ENCODE assay signal across 16 cellular contexts in the genomic region with DNA sequence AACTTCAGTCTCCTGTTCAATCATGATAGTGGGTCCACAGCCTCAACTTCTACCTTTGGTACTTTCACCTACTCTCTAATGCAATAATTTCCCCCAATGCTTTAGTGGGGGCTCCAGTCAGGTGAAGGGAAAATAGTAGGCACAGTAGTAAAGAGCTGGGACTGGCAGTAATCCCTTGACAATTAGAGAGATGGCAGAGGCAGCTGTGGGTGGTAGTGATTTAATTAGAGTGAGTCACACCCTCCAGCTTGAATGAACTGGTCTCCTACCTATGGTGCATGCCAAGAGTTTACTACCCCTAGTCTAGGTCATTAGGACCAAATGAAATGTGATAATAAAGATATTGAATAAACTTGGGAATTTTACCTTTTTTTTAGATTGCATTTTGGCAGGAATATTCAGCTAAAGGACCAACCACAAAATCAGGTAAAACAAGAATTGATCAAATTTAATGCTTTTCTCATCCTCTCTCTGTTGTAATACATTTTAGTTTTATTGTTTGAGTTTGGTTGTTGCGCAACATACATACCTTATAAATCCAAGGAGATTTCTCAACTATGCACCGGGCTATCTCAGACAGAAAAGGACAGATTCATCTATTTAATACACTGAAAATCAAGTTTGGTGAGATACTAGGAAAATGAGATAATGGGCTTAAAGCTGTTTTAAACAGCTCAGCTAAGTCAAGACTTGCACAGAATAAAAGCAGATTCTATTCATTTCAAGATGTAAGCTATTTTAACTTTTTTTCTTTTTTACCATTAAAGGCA. TPM values are rescaled to one million over a fixed set of nuclear protein-coding genes. Genes with fewer than 3 reads are reported as not detected.
DNase-seq lines count a peak whose midpoint lies in the region; ATAC-seq and TF ChIP-seq lines count a peak whose summit lies in the region.
"Had no signal": no experiment of that assay in that cellular context is flagged by ENCODE, and none has a peak within 500 bp of the region (broad histone marks: within the 10 kb centered on the region; RNA-seq: fewer than 3 reads in every experiment).

No MANE protein-coding gene starts in this region.

- H3K4me3 Mint-ChIP-seq in neural progenitor cell = no peak overlapping the region
- no peak overlapping the region for H3K4me3 Mint-ChIP-seq in naive thymus-derived CD4-positive, alpha-beta T cell
- H3K4me3 Mint-ChIP-seq: activated T-cell treated with anti-CD3 and anti-CD28 coated beads, Interleukin-2, amount 50 U/mL, for 4 hours had no signal

- H3K4me1 ChIP-seq in colonic mucosa = no peaks in the 10 kb centered on the region
- H3K4me1 ChIP-seq in neural progenitor cell = peaks cover 7% of the 10 kb centered on the region
- H3K4me1 ChIP-seq in naive thymus-derived CD4-positive, alpha-beta T cell (ENCODE audit: control insufficient read depth in 2 of 2, insufficient read depth in 2 of 2, low read length in 2 of 2) = no peaks in the 10 kb centered on the region
- H3K4me1 ChIP-seq: body of pancreas had no signal

- H3K27me3 ChIP-seq in colonic mucosa = no peaks in the 10 kb centered on the region
- H3K27me3 ChIP-seq in neural progenitor cell = no peaks in the 10 kb centered on the region
- H3K27me3 ChIP-seq in naive thymus-derived CD4-positive, alpha-beta T cell (ENCODE audit: control insufficient read depth in 2 of 2, insufficient read depth in 2 of 2, low read length in 2 of 2) = no peaks in the 10 kb centered on the region
- H3K27me3 ChIP-seq: body of pancreas had no signal

- H3K36me3 ChIP-seq in colonic mucosa (no peaks in the 10 kb centered on the region), neural progenitor cell (no peaks in the 10 kb centered on the region)
- H3K36me3 ChIP-seq in naive thymus-derived CD4-positive, alpha-beta T cell (ENCODE audit: control insufficient read depth in 2 of 3, insufficient read depth in 3 of 3, low read length in 3 of 3) = no peaks in the 10 kb centered on the region

- H4K20me1 ChIP-seq in neural progenitor cell (ENCODE audit: low read depth) = no peaks in the 10 kb centered on the region

- no peaks in the 10 kb centered on the region for H3K36me3 Mint-ChIP-seq in neural progenitor cell
- H3K36me3 Mint-ChIP-seq in naive thymus-derived CD4-positive, alpha-beta T cell = no peaks in the 10 kb centered on the region

- peak; percentile 2 for DNase-seq in NCI-H146 (lab: John Stamatoyannopoulos, UW)
- DNase-seq in NCI-H146 treated with DMSO at 0.1 percent for 48 hours (lab: John Stamatoyannopoulos, UW; ENCODE audit: unreplicated experiment) = no peak
- peak; percentile 22 for DNase-seq in NB4 (ENCODE audit: low read depth)
- DNase-seq in colonic mucosa = peak; percentile 63
- DNase-seq in neural progenitor cell (ENCODE audit: low spot score) = peak; percentile 26
- no peak for DNase-seq in naive thymus-derived CD4-positive, alpha-beta T cell
- DNase-seq: activated CD4-positive, CD25-positive, alpha-beta regulatory T cell; activated T-cell treated with anti-CD3 and anti-CD28 coated beads, Interleukin-2, amount 50 U/mL, for 4 hours; body of pancreas; hippocampal formation; NCI-H510A treated with DMSO at 0.1 percent for 48 hours; stimulated activated CD4-positive, alpha-beta T cell treated with anti-CD3 and anti-CD28 coated beads, Interleukin-15, amount 100 ng/mL, for 24 hours; stimulated activated CD8-positive, alpha-beta memory T cell treated with anti-CD3 and anti-CD28 coated beads, Interleukin-4, amount 100 ng/mL, for 48 hours had no signal

- no peaks in the 10 kb centered on the region for H3K79me2 ChIP-seq in neural progenitor cell (ENCODE audit: low read depth)

- H3K27ac Mint-ChIP-seq in neural progenitor cell = no peak overlapping the region
- no peak overlapping the region for H3K27ac Mint-ChIP-seq in naive thymus-derived CD4-positive, alpha-beta T cell

- no peak overlapping the region for H3K4me3 ChIP-seq in NB4 (ENCODE audit: low read depth, low read length)
- no peak overlapping the region for H3K4me3 ChIP-seq in colonic mucosa
- H3K4me3 ChIP-seq in neural progenitor cell = no peak overlapping the region
- no peak overlapping the region for H3K4me3 ChIP-seq in naive thymus-derived CD4-positive, alpha-beta T cell (ENCODE audit: low read length)
- H3K4me3 ChIP-seq: body of pancreas had no signal

- no peak overlapping the region for H2AFZ ChIP-seq in neural progenitor cell (replicated peaks)

- TF ChIP-seq POLR2A in NB4 (IDR thresholded peaks at IDR 0.05; ENCODE audit: extremely low read depth, insufficient read length) = no peak

- no peaks in the 10 kb centered on the region for H3F3A ChIP-seq in neural progenitor cell (ENCODE audit: low read depth)

- H3K4me2 ChIP-seq in neural progenitor cell = no peak overlapping the region

- no peaks in the 10 kb centered on the region for H3K9me3 Mint-ChIP-seq in neural progenitor cell
- H3K9me3 Mint-ChIP-seq in naive thymus-derived CD4-positive, alpha-beta T cell = no peaks in the 10 kb centered on the region
- H3K9me3 Mint-ChIP-seq: activated T-cell treated with anti-CD3 and anti-CD28 coated beads, Interleukin-2, amount 50 U/mL, for 4 hours had no signal

- no peak for TF ChIP-seq CTCF in NB4 (IDR thresholded peaks at IDR 0.05; ENCODE audit: low read depth, low read length)
- no peak for TF ChIP-seq CTCF in colonic mucosa (IDR thresholded peaks at IDR 0.05)
- no peak for TF ChIP-seq CTCF in neural progenitor cell (IDR thresholded peaks at IDR 0.05)

- peaks cover 5% of the 10 kb centered on the region for H3K27me3 Mint-ChIP-seq in neural progenitor cell (ENCODE audit: insufficient read depth, low read depth)
- H3K27me3 Mint-ChIP-seq in naive thymus-derived CD4-positive, alpha-beta T cell = peaks cover 2 to 14% (median 9%) of the 10 kb centered on the region in 5 donors

- H3K4me1 Mint-ChIP-seq in neural progenitor cell = no peaks in the 10 kb centered on the region
- no peaks in the 10 kb centered on the region for H3K4me1 Mint-ChIP-seq in naive thymus-derived CD4-positive, alpha-beta T cell

- ATAC-seq in HG02938 (IDR thresholded peaks at IDR 0.05; ENCODE audit: unreplicated experiment) (no peak), GM19035 (IDR thresholded peaks at IDR 0.05; ENCODE audit: unreplicated experiment) (no peak)
- no peak for ATAC-seq in naive thymus-derived CD4-positive, alpha-beta T cell
- ATAC-seq: activated T-cell treated with anti-CD3 and anti-CD28 coated beads, Interleukin-2, amount 50 U/mL, for 4 hours; body of pancreas had no signal

- H3K27ac ChIP-seq in colonic mucosa (no peak overlapping the region), neural progenitor cell (no peak overlapping the region)
- H3K27ac ChIP-seq in naive thymus-derived CD4-positive, alpha-beta T cell (ENCODE audit: low read depth, low read length) = no peak overlapping the region
- H3K27ac ChIP-seq: body of pancreas had no signal

- no peak overlapping the region for H3K9ac ChIP-seq in colonic mucosa (ENCODE audit: low read depth in 2 of 2, low read length in 2 of 2)
- H3K9ac ChIP-seq in neural progenitor cell = no peak overlapping the region

- CTCF ChIA-PET in naive thymus-derived CD4-positive, alpha-beta T cell (lab: Charles Lee) = no interaction called here

- intact Hi-C loops in colonic mucosa (cut with DNase I) = no loop called here
- intact Hi-C loops in naive thymus-derived CD4-positive, alpha-beta T cell (cut with micrococcal nuclease) = no loop called here

- POLR2A ChIA-PET in naive thymus-derived CD4-positive, alpha-beta T cell (lab: Charles Lee) = no interaction called here

- H3K9me3 ChIP-seq in colonic mucosa = no peaks in the 10 kb centered on the region
- no peaks in the 10 kb centered on the region for H3K9me3 ChIP-seq in neural progenitor cell (ENCODE audit: low read depth)
- H3K9me3 ChIP-seq in naive thymus-derived CD4-positive, alpha-beta T cell (ENCODE audit: control insufficient read depth in 2 of 3, low read length in 3 of 3) = no peaks in the 10 kb centered on the region
- H3K9me3 ChIP-seq: body of pancreas had no signal

RNA-seq across cellular contexts. Expression of gene PRRG4, which starts 9.0 kb away (rescaled TPM):
- total RNA-seq in colonic mucosa = 10 to 100 TPM; 11.5 to 18.6 TPM
- 0.06 and 0.19 TPM in 2 replicates for total RNA-seq in neural progenitor cell (ENCODE audit: low replicate concordance)
- 1 to 10 TPM in 1 of 5 experiments, under 1 TPM in 2, not detected in 2; 0.11 to 2.3 (median 0.48) TPM for total RNA-seq in naive thymus-derived CD4-positive, alpha-beta T cell
- not detected for polyA plus RNA-seq in naive thymus-derived CD4-positive, alpha-beta T cell

RNA-seq across cellular contexts. Expression of gene CCDC73, which starts 44.2 kb away (rescaled TPM):
- total RNA-seq in colonic mucosa (not detected), neural progenitor cell (ENCODE audit: low replicate concordance) (not detected in 2 replicates)
- not detected for total RNA-seq in naive thymus-derived CD4-positive, alpha-beta T cell
- not detected for polyA plus RNA-seq in naive thymus-derived CD4-positive, alpha-beta T cell
- total RNA-seq: osteoblast had no signal

RNA-seq across cellular contexts. Expression of gene QSER1, which starts 53.9 kb away (rescaled TPM):
- total RNA-seq in colonic mucosa (10 to 100 TPM; 25.3 to 25.9 TPM), neural progenitor cell (ENCODE audit: low replicate concordance) (49.4 and 79.2 TPM in 2 replicates)
- 10 to 100 TPM; 11.2 to 16.9 (median 14.7) TPM for total RNA-seq in naive thymus-derived CD4-positive, alpha-beta T cell
- polyA plus RNA-seq in naive thymus-derived CD4-positive, alpha-beta T cell = 1 to 10 TPM; 1.6 to 2.7 TPM

Comparison
In these comparisons a context has a peak if more than half of its experiments do, and no peak if none do; other contexts are left out.
1. DNase-seq: peak in NCI-H146 (single experiment), NB4 (single experiment), colonic mucosa (single experiment) and neural progenitor cell (single experiment); none in NCI-H146 treated with DMSO at 0.1 percent for 48 hours (single experiment) and naive thymus-derived CD4-positive, alpha-beta T cell (0 of 9).